8 cellular contexts compared by ENCODE assay signal in the genomic region with DNA sequence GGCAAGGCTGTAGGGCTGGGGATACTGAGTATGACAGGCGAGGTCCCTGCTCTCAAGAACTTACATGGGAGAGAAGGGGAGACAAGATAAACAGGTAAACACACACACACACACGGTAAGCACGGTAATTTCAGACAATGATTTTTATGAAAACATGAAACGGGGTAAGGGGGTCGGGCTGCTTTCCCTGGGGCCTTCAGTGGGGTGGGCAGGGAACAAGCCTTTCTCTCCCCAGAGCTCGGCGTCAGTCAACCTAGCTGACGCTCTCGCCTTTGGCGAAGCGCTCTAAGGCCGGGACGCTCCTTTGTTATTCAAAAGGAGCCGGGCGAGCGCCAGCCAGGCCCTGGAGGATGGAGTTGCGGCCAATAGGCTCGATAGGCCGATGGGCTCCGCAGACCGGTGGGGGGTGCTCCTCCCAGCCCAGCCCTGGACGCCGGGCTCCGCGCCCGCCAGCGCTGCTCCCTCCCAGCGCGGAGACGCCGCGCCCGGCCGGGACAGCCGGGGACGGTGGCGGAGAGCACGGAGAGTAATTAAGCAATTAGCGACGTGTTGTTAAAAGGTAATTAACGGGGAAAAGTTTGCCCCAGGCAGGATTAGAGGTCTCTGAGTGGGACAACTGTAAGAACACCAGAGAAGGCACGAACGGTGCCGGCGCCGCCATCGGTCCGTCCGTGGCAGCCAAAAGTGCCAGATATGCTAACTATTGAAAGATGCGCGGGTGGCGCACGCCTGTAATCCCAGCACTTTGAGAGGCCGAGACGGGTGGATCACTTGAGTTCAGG. TPM values are rescaled to one million over a fixed set of nuclear protein-coding genes. Genes with fewer than 3 reads are reported as not detected.
DNase-seq lines count a peak whose midpoint lies in the region; ATAC-seq and TF ChIP-seq lines count a peak whose summit lies in the region.

No MANE protein-coding gene starts in this region.

- H3K27ac ChIP-seq in suprapubic skin = peak overlapping the region; percentile 93

- TF ChIP-seq EP300 in suprapubic skin (IDR thresholded peaks at IDR 0.05) = no peak

- 7% methylated on average over 31 of the region's 55 CpGs for WGBS in suprapubic skin

- no peaks in the 10 kb centered on the region for H3K9me3 Mint-ChIP-seq in Caco-2 (ENCODE audit: unreplicated experiment)
- H3K9me3 Mint-ChIP-seq in endothelial cell (ENCODE audit: unreplicated experiment) = no peaks in the 10 kb centered on the region
- no peaks in the 10 kb centered on the region for H3K9me3 Mint-ChIP-seq in memory B cell

- CTCF ChIA-PET in Caco-2 (lab: Charles Lee) = interaction anchor here (0.6 to 1.7 kb wide), 4 partner anchors 11 to 258 kb away, joined by 3 to 10 read pairs (median 4); no protein-coding TSS in a partner anchor

- BruUV-seq in Caco-2 (replicated peaks; lab: Mats Ljungman, UMichigan) = TSS peak; percentile 57

- POLR2A ChIA-PET in Caco-2 (lab: Charles Lee) = no interaction called here

- DNase-seq in Caco-2 = peak; percentile 69 to 78
- peak; percentile 41 for DNase-seq in HT-29 (ENCODE audit: low spot score)
- no peak for DNase-seq in T-helper 17 cell
- peak; percentile 66 for DNase-seq in endothelial cell (ENCODE audit: low spot score)
- DNase-seq in memory B cell (ENCODE audit: low spot score in 2 of 2) = peak; percentile 21 to 53
- peak in 1 of 2 donors; percentile 83 for DNase-seq in suprapubic skin (ENCODE audit: low spot score in 2 of 2)

- H3K9me3 ChIP-seq in Caco-2 (no peaks in the 10 kb centered on the region), T-helper 17 cell (ENCODE audit: control insufficient read depth, low read length, poor library complexity, severe bottlenecking) (no peaks in the 10 kb centered on the region), suprapubic skin (no peaks in the 10 kb centered on the region)

- H3K27ac Mint-ChIP-seq in Caco-2 (ENCODE audit: unreplicated experiment) (peak overlapping the region; percentile 92), T-helper 17 cell (peak overlapping the region; percentile 63), endothelial cell (ENCODE audit: unreplicated experiment) (no peak overlapping the region), memory B cell (peak overlapping the region; percentile 64)

- TF ChIP-seq CTCF in Caco-2 (IDR thresholded peaks at IDR 0.05; ENCODE audit: insufficient read depth in 1 of 2, low read depth in 1 of 2, low read length in 1 of 2, severe bottlenecking in 1 of 2, unreplicated experiment in 1 of 2) (peak in 1 of 2 experiments; percentile 1), endothelial cell (IDR thresholded peaks at IDR 0.05; ENCODE audit: unreplicated experiment) (no peak), suprapubic skin (IDR thresholded peaks at IDR 0.05) (no peak)

- H3K36me3 ChIP-seq in Caco-2 (ENCODE audit: control insufficient read depth, insufficient read depth, low read length) = no peaks in the 10 kb centered on the region
- no peaks in the 10 kb centered on the region for H3K36me3 ChIP-seq in suprapubic skin

- peaks cover 16% of the 10 kb centered on the region for H3K4me1 Mint-ChIP-seq in Caco-2 (ENCODE audit: low read depth, unreplicated experiment)
- peaks cover 21% of the 10 kb centered on the region for H3K4me1 Mint-ChIP-seq in T-helper 17 cell
- peaks cover 19% of the 10 kb centered on the region for H3K4me1 Mint-ChIP-seq in endothelial cell (ENCODE audit: unreplicated experiment)
- H3K4me1 Mint-ChIP-seq in memory B cell = peaks cover 16% of the 10 kb centered on the region

- H3K27me3 ChIP-seq in Caco-2 (replicated peaks; ENCODE audit: control insufficient read depth, insufficient read depth, low read length) (no peaks in the 10 kb centered on the region), suprapubic skin (no peaks in the 10 kb centered on the region)

- H3K4me1 ChIP-seq in Caco-2 = peaks cover 4% of the 10 kb centered on the region; the same call in 1 of the 2 replicates
- peaks cover 41% of the 10 kb centered on the region for H3K4me1 ChIP-seq in suprapubic skin

- peak overlapping the region; percentile 79 for H3K4me3 Mint-ChIP-seq in Caco-2 (ENCODE audit: unreplicated experiment)
- H3K4me3 Mint-ChIP-seq in T-helper 17 cell = peak overlapping the region; percentile 96
- H3K4me3 Mint-ChIP-seq in endothelial cell (ENCODE audit: unreplicated experiment) = peak overlapping the region; percentile 89
- peak overlapping the region; percentile 96 for H3K4me3 Mint-ChIP-seq in memory B cell

- TF ChIP-seq POLR2A in suprapubic skin (IDR thresholded peaks at IDR 0.05) = no peak

- intact Hi-C loops in Caco-2 (cut with micrococcal nuclease; ENCODE audit: unreplicated experiment) = loop anchor here (1.0 kb wide), 1 partner anchor 15 kb away; a partner anchor contains a TSS

- H3K36me3 Mint-ChIP-seq in Caco-2 (ENCODE audit: insufficient read depth, unreplicated experiment) = peaks cover 16% of the 10 kb centered on the region
- peaks cover 3% of the 10 kb centered on the region for H3K36me3 Mint-ChIP-seq in T-helper 17 cell (ENCODE audit: low read depth)
- H3K36me3 Mint-ChIP-seq in endothelial cell (ENCODE audit: low read depth, unreplicated experiment) = peaks cover 13% of the 10 kb centered on the region
- no peaks in the 10 kb centered on the region for H3K36me3 Mint-ChIP-seq in memory B cell

- ATAC-seq in T-helper 17 cell (no peak), memory B cell (ENCODE audit: low read depth) (no peak), HG02642 (IDR thresholded peaks at IDR 0.05; ENCODE audit: poor library complexity, unreplicated experiment) (no peak), GM21717 (IDR thresholded peaks at IDR 0.05; ENCODE audit: unreplicated experiment) (no peak)

- H3K4me3 ChIP-seq in Caco-2 (ENCODE audit: low read depth, low read length) = peak overlapping the region; percentile 56
- peak overlapping the region; percentile 72 for H3K4me3 ChIP-seq in suprapubic skin

- H3K27me3 Mint-ChIP-seq in Caco-2 (ENCODE audit: insufficient read depth, unreplicated experiment) = no peaks in the 10 kb centered on the region
- peaks cover 24% of the 10 kb centered on the region for H3K27me3 Mint-ChIP-seq in T-helper 17 cell
- H3K27me3 Mint-ChIP-seq in endothelial cell (ENCODE audit: unreplicated experiment) = peaks cover 15% of the 10 kb centered on the region
- H3K27me3 Mint-ChIP-seq in memory B cell = peaks cover 7% of the 10 kb centered on the region

RNA-seq across cellular contexts. Expression of a gene that starts 1.0 kb away (rescaled TPM):
- total RNA-seq in Caco-2 (2022) (5.8 and 8.5 TPM in 2 replicates), T-helper 17 cell (1 to 10 TPM; 1.5 to 9.0 TPM), endothelial cell (ENCODE audit: unreplicated experiment) (5.6 TPM), suprapubic skin (1 to 10 TPM; 4.1 to 7.3 (median 5.2) TPM)
- 2.0 and 3.4 TPM in 2 replicates for total RNA-seq in HT-29 (2014; rRNA removed; shearing (Covaris generic))

RNA-seq across cellular contexts. Expression of a gene that starts 15.5 kb away (rescaled TPM):
- total RNA-seq in Caco-2 (2022) (10.4 and 11.6 TPM in 2 replicates), T-helper 17 cell (10 to 100 TPM; 20.6 to 24.7 TPM), endothelial cell (ENCODE audit: unreplicated experiment) (18.8 TPM), suprapubic skin (10 to 100 TPM; 16.0 to 25.0 (median 21.5) TPM)
- total RNA-seq in HT-29 (2014; rRNA removed; shearing (Covaris generic)) = 18.5 and 24.1 TPM in 2 replicates

Comparison
In these comparisons a context has a peak if more than half of its experiments do, and no peak if none do; other contexts are left out.
1. DNase-seq: peak in Caco-2 (2 of 2), HT-29 (single experiment), endothelial cell (single experiment) and memory B cell (2 of 2); none in T-helper 17 cell (0 of 3).
2. Peak in every context shown above with its lines, with median percentiles within 50 percentile points of each other: H3K4me3 Mint-ChIP-seq.